ENCODE assay signal across 9 cellular contexts in genomic region chr15:68644088-68644904, GRCh38.
DNase-seq lines count a peak whose midpoint lies in the region; ATAC-seq and TF ChIP-seq lines count a peak whose summit lies in the region.
"Had no signal": no experiment of that assay in that cellular context is flagged by ENCODE, and none has a peak within 500 bp of the region (broad histone marks: within the 10 kb centered on the region; RNA-seq: fewer than 3 reads in every experiment).

No MANE protein-coding gene starts in this region.

- H2BK5ac ChIP-seq in IMR-90 (ENCODE audit: low read depth, low read length, poor library complexity, severe bottlenecking) = peak overlapping the region; percentile 47

- H3K4ac ChIP-seq in IMR-90 (ENCODE audit: low read depth, low read length) = peak overlapping the region; percentile 76

- H3K4me3 ChIP-seq in BE2C (ENCODE audit: low read depth, low read length) (no peak overlapping the region), IMR-90 (ENCODE audit: insufficient read depth, low read depth, low read length) (no peak overlapping the region), choroid plexus epithelial cell (ENCODE audit: low read depth, low read length) (no peak overlapping the region)
- H3K4me3 ChIP-seq: smooth muscle cell had no signal

- no peak overlapping the region for H2AFZ ChIP-seq in IMR-90 (replicated peaks; ENCODE audit: low read length, poor library complexity)

- no TSS peak for BruUV-seq in IMR-90 (replicated peaks; lab: Mats Ljungman, UMichigan)

- H3K18ac ChIP-seq in IMR-90 (ENCODE audit: low read depth, low read length) = peak overlapping the region; percentile 85

- peak overlapping the region; percentile 86 for H4K5ac ChIP-seq in IMR-90 (ENCODE audit: low read depth, low read length)

- 100% methylated on average over 1 of the region's 8 CpGs; no CpG with 5 or more reads in 1 of the 2 experiments for WGBS in IMR-90 (ENCODE audit: extremely low coverage in 2 of 2, insufficient read length in 1 of 2), 2 experiments

- peak overlapping the region; percentile 87 for H2BK20ac ChIP-seq in IMR-90 (ENCODE audit: low read depth, low read length)

- H3K14ac ChIP-seq in IMR-90 (replicated peaks; ENCODE audit: low read depth, low read length) = peak overlapping the region; percentile 66

- H2BK15ac ChIP-seq in IMR-90 (ENCODE audit: low read depth, low read length) = peak overlapping the region; percentile 95

- peaks cover 43% of the 10 kb centered on the region for H3K9me1 ChIP-seq in IMR-90 (ENCODE audit: insufficient read depth, low read length)

- peak overlapping the region; percentile 67 for H4K91ac ChIP-seq in IMR-90 (ENCODE audit: insufficient read depth, low read depth, low read length)

- ATAC-seq in IMR-90 (ENCODE audit: low read depth) (no peak), HG03039 (IDR thresholded peaks at IDR 0.05; ENCODE audit: unreplicated experiment) (no peak), HG03108 (IDR thresholded peaks at IDR 0.05; ENCODE audit: unreplicated experiment) (no peak), GM18868 (IDR thresholded peaks at IDR 0.05; ENCODE audit: unreplicated experiment) (no peak)

- H2AK5ac ChIP-seq in IMR-90 (ENCODE audit: low read depth, low read length) = peak overlapping the region; percentile 97

- POLR2A ChIA-PET in IMR-90 (lab: Charles Lee; ENCODE audit: unreplicated experiment) = no interaction called here

- H3K36me3 ChIP-seq in BE2C (no peaks in the 10 kb centered on the region), IMR-90 (ENCODE audit: control insufficient read depth, insufficient read depth, low read length) (no peaks in the 10 kb centered on the region)

- H4K8ac ChIP-seq in IMR-90 (ENCODE audit: low read depth in 2 of 2, low read length in 2 of 2) = peak overlapping the region; percentile 41 to 75

- H3K79me1 ChIP-seq in IMR-90 (ENCODE audit: low read depth in 1 of 2, low read length in 2 of 2) = peaks cover 9 to 57% of the 10 kb centered on the region in 2 experiments

- CTCF ChIA-PET in IMR-90 (lab: Yijun Ruan, JAX) = interaction anchor here (0.7 to 1.0 kb wide), 3 partner anchors 30 to 78 kb away, joined by 3 read pairs; no protein-coding TSS in a partner anchor

- H3K9me3 ChIP-seq in BE2C (no peaks in the 10 kb centered on the region), IMR-90 (ENCODE audit: control insufficient read depth, insufficient read depth, low read length) (no peaks in the 10 kb centered on the region)

- peak overlapping the region; percentile 99 for H2BK120ac ChIP-seq in IMR-90 (ENCODE audit: low read depth, low read length)

- TF ChIP-seq CTCF in BE2C (IDR thresholded peaks at IDR 0.05; ENCODE audit: low read depth, low read length) (peak; percentile 30; the same call in 1 of the 2 replicates), IMR-90 (conservative IDR thresholded peaks at IDR 0.05; ENCODE audit: low read depth, low read length) (peak; percentile 34; the same call in 1 of the 2 replicates), choroid plexus epithelial cell (conservative IDR thresholded peaks at IDR 0.05; ENCODE audit: low read depth, low read length) (peak; percentile 71)

- no peak overlapping the region for H3K56ac ChIP-seq in IMR-90 (ENCODE audit: extremely low read depth, insufficient read depth, low read length)

- dilution Hi-C loops in IMR-90 (cut with HindIII; ENCODE audit: low sequenced_read_pairs, unreplicated experiment) = no loop called here

- TF ChIP-seq RAD21 in IMR-90 (IDR thresholded peaks at IDR 0.05; ENCODE audit: low read length) = peak; percentile 38

- TF ChIP-seq POLR2A in IMR-90 (IDR thresholded peaks at IDR 0.05; ENCODE audit: low read depth, low read length) = no peak

- peak overlapping the region; percentile 67; the same call in 1 of the 2 replicates for H3K27ac ChIP-seq in IMR-90 (ENCODE audit: insufficient read depth, low read length)

- peak overlapping the region; percentile 61 for H3K23ac ChIP-seq in IMR-90 (ENCODE audit: low read depth, low read length)

- H3K4me2 ChIP-seq in IMR-90 (ENCODE audit: low read depth, low read length) = no peak overlapping the region
- H3K4me2 ChIP-seq: smooth muscle cell had no signal

- in situ Hi-C loops in IMR-90 (cut with MboI; ENCODE audit: low sequenced_read_pairs) = no loop called here

- peak overlapping the region; percentile 11 for H2AK9ac ChIP-seq in IMR-90 (replicated peaks; ENCODE audit: low read depth, low read length, poor library complexity)

- H3K4me1 ChIP-seq in BE2C (peaks cover 8% of the 10 kb centered on the region), IMR-90 (ENCODE audit: control insufficient read depth, insufficient read depth, low read length) (peaks cover 43% of the 10 kb centered on the region)

- no peaks in the 10 kb centered on the region for H3K27me3 ChIP-seq in BE2C
- H3K27me3 ChIP-seq in IMR-90 (ENCODE audit: control insufficient read depth, insufficient read depth, low read length) = no peaks in the 10 kb centered on the region

- no peak overlapping the region for H3K9ac ChIP-seq in IMR-90 (ENCODE audit: low read depth, low read length)

- intact Hi-C loops in IMR-90 (cut with micrococcal nuclease) = no loop called here

- peaks cover 3% of the 10 kb centered on the region; the same call in 1 of the 2 replicates for H4K20me1 ChIP-seq in IMR-90 (ENCODE audit: insufficient read depth, low read length)

- DNase-seq in BE2C (no peak), IMR-90 (peak; percentile 90), choroid plexus epithelial cell (ENCODE audit: low read depth) (peak; percentile 86), myocyte (ENCODE audit: low read depth) (peak; percentile 41), NCI-H2107 treated with DMSO at 0.1 percent for 48 hours (lab: John Stamatoyannopoulos, UW; ENCODE audit: unreplicated experiment) (no peak)

TF ChIP-seq in IMR-90, 13 proteins besides CTCF, POLR2A, EP300 and RAD21:
- TF ChIP-seq RFX5 (IDR thresholded peaks at IDR 0.05; ENCODE audit: low read depth, low read length) (no peak), MAFK (IDR thresholded peaks at IDR 0.05; ENCODE audit: low read depth, low read length) (peak; percentile 77), MXI1 (IDR thresholded peaks at IDR 0.05; ENCODE audit: borderline replicate concordance, low read depth, low read length) (no peak), CEBPB (IDR thresholded peaks at IDR 0.05; ENCODE audit: low read depth, low read length) (peak; percentile 10; the same call in 1 of the 2 replicates), NFE2L2 (IDR thresholded peaks at IDR 0.05; ENCODE audit: low read depth, low read length) (peak; percentile 94), ELK1 (IDR thresholded peaks at IDR 0.05; ENCODE audit: borderline replicate concordance, low read depth, low read length) (no peak), BHLHE40 (IDR thresholded peaks at IDR 0.05; ENCODE audit: low read depth, low read length) (0 out of 2 replicates have a peak, but pooled peaks have one; percentile 32), RCOR1 (IDR thresholded peaks at IDR 0.05; ENCODE audit: insufficient replicate concordance, low read length) (no peak), MAZ (IDR thresholded peaks at IDR 0.05; ENCODE audit: borderline replicate concordance, low read depth, low read length) (no peak), SMC3 (IDR thresholded peaks at IDR 0.05; ENCODE audit: low read depth, low read length) (0 out of 2 replicates have a peak, but pooled peaks have one; percentile 25), CHD1 (IDR thresholded peaks at IDR 0.05; ENCODE audit: low read depth, low read length) (no peak), FOS (IDR thresholded peaks at IDR 0.05; ENCODE audit: low read depth, low read length) (peak; percentile 92)
- TF ChIP-seq, protein P1, sequence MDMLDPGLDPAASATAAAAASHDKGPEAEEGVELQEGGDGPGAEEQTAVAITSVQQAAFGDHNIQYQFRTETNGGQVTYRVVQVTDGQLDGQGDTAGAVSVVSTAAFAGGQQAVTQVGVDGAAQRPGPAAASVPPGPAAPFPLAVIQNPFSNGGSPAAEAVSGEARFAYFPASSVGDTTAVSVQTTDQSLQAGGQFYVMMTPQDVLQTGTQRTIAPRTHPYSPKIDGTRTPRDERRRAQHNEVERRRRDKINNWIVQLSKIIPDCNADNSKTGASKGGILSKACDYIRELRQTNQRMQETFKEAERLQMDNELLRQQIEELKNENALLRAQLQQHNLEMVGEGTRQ (IDR thresholded peaks at IDR 0.05; ENCODE audit: low read depth, low read length) = peak; percentile 86
TF ChIP-seq in IMR-90: peak in this region for 7.

Comparison
In these comparisons a context has a peak if more than half of its experiments do, and no peak if none do; other contexts are left out.
1. DNase-seq: peak in IMR-90 (single experiment), choroid plexus epithelial cell (single experiment) and myocyte (single experiment); none in BE2C (single experiment) and NCI-H2107 treated with DMSO at 0.1 percent for 48 hours (single experiment).
2. Peak in every context shown above with its lines, with median percentiles within 50 percentile points of each other: CTCF ChIP-seq.